Comparison of ENCODE assay signal across 11 cellular contexts in the genomic region with DNA sequence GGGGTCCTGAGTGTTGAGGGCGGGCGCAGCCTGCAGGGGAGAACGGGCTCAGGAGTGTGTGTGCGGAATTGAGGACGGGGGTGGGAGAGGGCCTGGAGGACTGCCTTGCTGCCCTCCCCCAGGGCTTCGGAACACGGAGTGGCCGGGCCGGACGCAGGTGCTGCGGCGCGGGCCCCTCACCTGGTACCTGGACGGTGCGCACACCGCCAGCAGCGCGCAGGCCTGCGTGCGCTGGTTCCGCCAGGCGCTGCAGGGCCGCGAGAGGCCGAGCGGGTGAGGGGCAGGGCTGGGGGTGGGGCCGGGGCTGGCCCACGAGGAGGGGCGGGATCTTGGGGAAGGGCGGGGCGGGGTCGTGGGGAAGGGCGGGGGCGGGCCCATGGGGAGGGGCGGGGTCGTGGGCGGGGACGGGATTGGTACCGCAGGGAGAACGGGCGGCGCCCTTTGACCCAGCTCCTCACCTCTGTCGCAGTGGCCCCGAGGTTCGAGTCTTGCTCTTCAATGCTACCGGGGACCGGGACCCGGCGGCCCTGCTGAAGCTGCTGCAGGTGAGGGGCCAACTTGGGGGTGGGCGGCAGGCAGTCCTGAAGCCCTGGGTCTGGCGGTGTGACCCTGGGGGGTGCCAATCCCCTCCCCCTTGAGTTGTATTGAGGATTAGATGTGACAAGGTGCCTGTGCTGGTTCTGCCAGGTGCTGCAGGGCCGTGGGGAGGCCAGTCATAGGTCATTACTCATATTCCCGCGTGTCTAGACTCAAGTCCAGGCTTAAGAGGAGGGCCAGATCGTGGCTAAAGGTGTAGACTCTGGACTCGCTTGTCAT. TPM values are rescaled to one million over a fixed set of nuclear protein-coding genes. Genes with fewer than 3 reads are reported as not detected.
DNase-seq lines count a peak whose midpoint lies in the region; ATAC-seq and TF ChIP-seq lines count a peak whose summit lies in the region.
"Had no signal": no experiment of that assay in that cellular context is flagged by ENCODE, and none has a peak within 500 bp of the region (broad histone marks: within the 10 kb centered on the region; RNA-seq: fewer than 3 reads in every experiment).

No MANE protein-coding gene starts in this region.

- DNase-seq in H7 (peak; percentile 99), amniotic epithelial cell (ENCODE audit: low read depth) (peak; percentile 48), right atrium auricular region (ENCODE audit: low spot score) (no peak), psoas muscle (no peak)
- DNase-seq: Kasumi-1 had no signal

- peaks cover 31% of the 10 kb centered on the region for H3K36me3 ChIP-seq in H7 (replicated peaks; ENCODE audit: control insufficient read depth, insufficient read depth, low read length)
- H3K36me3 ChIP-seq in right atrium auricular region, result peaks cover 47% of the 10 kb centered on the region
- peaks cover 0 to 94% of the 10 kb centered on the region in 2 donors for H3K36me3 ChIP-seq in psoas muscle (ENCODE audit: insufficient read depth in 1 of 2, low read depth in 1 of 2)

- TF ChIP-seq CTCF in right atrium auricular region (IDR thresholded peaks at IDR 0.05) (no peak), psoas muscle (IDR thresholded peaks at IDR 0.05) (no peak)

- H3K27me3 ChIP-seq in H7 (ENCODE audit: control insufficient read depth, insufficient read depth, low read length) (no peaks in the 10 kb centered on the region), right atrium auricular region (no peaks in the 10 kb centered on the region), psoas muscle (ENCODE audit: insufficient read depth in 3 of 3, low read length in 2 of 3) (no peaks in the 10 kb centered on the region)

- H3K9me3 ChIP-seq in right atrium auricular region, result no peaks in the 10 kb centered on the region
- H3K9me3 ChIP-seq in psoas muscle, result no peaks in the 10 kb centered on the region

- H3K27ac ChIP-seq in right atrium auricular region, result peak overlapping the region; percentile 77 to 79
- H3K27ac ChIP-seq in psoas muscle, result peak overlapping the region; percentile 3

- H3K4me1 ChIP-seq in right atrium auricular region, result peaks cover 0 to 20% of the 10 kb centered on the region in 2 donors
- H3K4me1 ChIP-seq in psoas muscle, result peaks cover 12% of the 10 kb centered on the region

- intact Hi-C loops in psoas muscle (cut with DNase I), result no loop called here

- 53 to 70% (median 60%) methylated on average over 23 to 56 of the region's 56 CpGs for WGBS in psoas muscle, 3 donors

- ATAC-seq in psoas muscle, result peak in 3 of 4 donors; percentile 30 to 38 (median 37)
- ATAC-seq in HG02973 (IDR thresholded peaks at IDR 0.05; ENCODE audit: unreplicated experiment), result no peak
- no peak for ATAC-seq in GM21360 (IDR thresholded peaks at IDR 0.05; ENCODE audit: unreplicated experiment)
- ATAC-seq in HG03280 (IDR thresholded peaks at IDR 0.05; ENCODE audit: unreplicated experiment), result no peak
- no peak for ATAC-seq in HG02870 (IDR thresholded peaks at IDR 0.05; ENCODE audit: unreplicated experiment)

- peak overlapping the region; percentile 27 for H3K4me3 ChIP-seq in H7 (ENCODE audit: insufficient read depth, low read depth, low read length)
- H3K4me3 ChIP-seq in right atrium auricular region, result peak overlapping the region in 1 of 2 donors; percentile 9
- no peak overlapping the region for H3K4me3 ChIP-seq in psoas muscle

RNA-seq across cellular contexts. Expression of a gene that starts 7.1 kb away (rescaled TPM):
- total RNA-seq in H7 (2014; rRNA removed; shearing (Covaris generic)), result 84.9 and 92.2 TPM in 2 replicates
- 10 to 100 TPM; 43.9 to 47.0 TPM for total RNA-seq in right atrium auricular region
- total RNA-seq in psoas muscle, result 10 to 100 TPM; 39.7 to 61.9 (median 45.8) TPM
- polyA plus RNA-seq in psoas muscle, result 10 to 100 TPM; 21.9 to 32.3 (median 29.8) TPM

RNA-seq across cellular contexts. Expression of a gene that starts 23.9 kb away (rescaled TPM):
- 51.5 and 56.6 TPM in 2 replicates for total RNA-seq in H7 (2014; rRNA removed; shearing (Covaris generic))
- total RNA-seq in right atrium auricular region, result 10 to 100 TPM; 37.2 to 53.3 TPM
- total RNA-seq in psoas muscle, result 10 to 100 TPM; 26.5 to 46.1 (median 42.9) TPM
- polyA plus RNA-seq in psoas muscle, result 10 to 100 TPM; 29.7 to 39.3 (median 31.5) TPM

RNA-seq across cellular contexts. Expression of a gene that starts 31.3 kb away (rescaled TPM):
- 0.26 and 0.42 TPM in 2 replicates for total RNA-seq in H7 (2014; rRNA removed; shearing (Covaris generic))
- total RNA-seq in right atrium auricular region, result 10 to 100 TPM; 11.5 to 16.5 TPM
- 10 to 100 TPM in 2 of 4 donors, 1 to 10 TPM in 2; 8.3 to 12.0 (median 10.3) TPM for total RNA-seq in psoas muscle
- 10 to 100 TPM in 1 of 3 donors, 1 to 10 TPM in 2; 5.3 to 10.0 (median 8.4) TPM for polyA plus RNA-seq in psoas muscle
- total RNA-seq: fibroblast of lung had no signal

RNA-seq across cellular contexts. Expression of a gene that starts 44.7 kb away (rescaled TPM):
- total RNA-seq in H7 (2014; rRNA removed; shearing (Covaris generic)), result 1.4 and 1.8 TPM in 2 replicates
- total RNA-seq in right atrium auricular region, result 100 to 1,000 TPM; 142 to 511 TPM
- 10 to 100 TPM; 31.7 to 80.4 (median 54.3) TPM for total RNA-seq in psoas muscle
- polyA plus RNA-seq in psoas muscle, result 10 to 100 TPM; 22.1 to 78.1 (median 28.6) TPM
- polyA plus RNA-seq: neural cell had no signal

Comparison
In these comparisons a context has a peak if more than half of its experiments do, and no peak if none do; other contexts are left out.
1. DNase-seq: peak in H7 (single experiment) and amniotic epithelial cell (single experiment); none in right atrium auricular region (single experiment) and psoas muscle (0 of 2).
2. ATAC-seq: peak in psoas muscle (3 of 4); none in HG02973 (single experiment), GM21360 (single experiment), HG03280 (single experiment) and HG02870 (single experiment).